Comparison of ENCODE assay signal across 8 cellular contexts in the genomic region with DNA sequence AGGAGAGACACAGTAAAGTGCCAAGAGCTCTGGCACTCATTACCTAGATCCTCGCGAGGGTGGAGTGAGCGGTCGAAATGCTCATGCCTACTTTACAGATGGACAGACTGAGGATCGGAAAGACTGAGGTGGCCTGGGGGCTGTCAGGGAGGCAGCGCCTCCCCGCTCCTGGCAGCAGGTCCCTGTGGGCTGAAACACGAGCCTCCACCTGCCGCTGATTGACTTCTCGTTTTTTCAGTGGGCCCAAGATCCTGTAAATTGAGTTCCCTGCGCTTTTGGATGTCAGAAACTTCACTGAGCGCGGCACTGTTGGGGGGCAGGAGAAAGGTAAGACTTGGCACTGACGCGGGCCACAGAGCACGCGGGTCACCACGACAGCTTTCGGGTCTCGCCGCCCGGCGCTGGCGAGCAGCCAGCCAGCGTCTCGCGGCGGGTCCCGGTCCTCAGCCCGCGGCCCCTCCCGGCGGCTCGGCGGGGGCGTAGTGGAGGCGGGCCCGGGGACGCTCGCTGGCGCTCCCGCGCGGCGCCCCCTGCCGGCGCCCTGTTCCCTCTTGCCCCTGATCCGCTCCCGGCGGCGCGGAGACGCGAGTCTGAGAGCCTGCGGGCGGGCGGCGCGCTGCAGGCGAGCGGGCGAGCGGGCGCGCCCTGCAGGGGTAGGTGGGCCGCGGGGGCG. TPM values are rescaled to one million over a fixed set of nuclear protein-coding genes. Genes with fewer than 3 reads are reported as not detected.
A peak's percentile ranks its signal among the peaks of the same experiment; 100 is the strongest.
DNase-seq lines count a peak whose midpoint lies in the region; ATAC-seq and TF ChIP-seq lines count a peak whose summit lies in the region.

No MANE protein-coding gene starts in this region.

- peak; percentile 88 for DNase-seq in AG08395 (ENCODE audit: low spot score)
- peak; percentile 75 for DNase-seq in HT1080 (ENCODE audit: low read depth)
- DNase-seq in NOMO-1 (lab: John Stamatoyannopoulos, UW; ENCODE audit: unreplicated experiment in 2 of 2): peak; percentile 60 to 80
- peak; percentile 81 for DNase-seq in activated T-cell treated with anti-CD3 and anti-CD28 coated beads, Interleukin-2, amount 50 U/mL, for 1 hour
- no peak for DNase-seq in esophagus muscularis mucosa (ENCODE audit: extremely low spot score)
- DNase-seq in naive thymus-derived CD8-positive, alpha-beta T cell: peak; percentile 61 to 85 (median 74)

- intact Hi-C loops in esophagus muscularis mucosa (cut with DNase I): no loop called here

- no peak overlapping the region for H3K27ac ChIP-seq in esophagus muscularis mucosa (replicated peaks in 1 of 4)

- peak overlapping the region in 7 of 10 donors; percentile 15 to 66 (median 48) for H3K27ac Mint-ChIP-seq in naive thymus-derived CD8-positive, alpha-beta T cell
- no peak overlapping the region for H3K27ac Mint-ChIP-seq in stimulated activated memory B cell treated with anti-CD40 and anti-IgM and Interleukin-4, amounts not matched to agents 10 μg/mL and 1 μg/mL and 100 μg/mL, for 72 hours

- H3K36me3 Mint-ChIP-seq in naive thymus-derived CD8-positive, alpha-beta T cell: no peaks in the 10 kb centered on the region
- H3K36me3 Mint-ChIP-seq in stimulated activated memory B cell treated with anti-CD40 and anti-IgM and Interleukin-4, amounts not matched to agents 10 μg/mL and 1 μg/mL and 100 μg/mL, for 72 hours: no peaks in the 10 kb centered on the region

- WGBS in esophagus muscularis mucosa: 19% methylated on average over 9 of the region's 68 CpGs

- peak overlapping the region; percentile 60 to 72 (median 64) for H3K4me3 ChIP-seq in esophagus muscularis mucosa

- TF ChIP-seq CTCF in esophagus muscularis mucosa (IDR thresholded peaks at IDR 0.05): peak; percentile 24 to 50 (median 30)

- POLR2A ChIA-PET in naive thymus-derived CD8-positive, alpha-beta T cell (lab: Charles Lee): interaction anchor here (1.7 kb wide), 1 partner anchor 230 kb away, joined by 5 read pairs; no protein-coding TSS in a partner anchor

- H3K4me3 Mint-ChIP-seq in naive thymus-derived CD8-positive, alpha-beta T cell: peak overlapping the region; percentile 80 to 92 (median 86)
- H3K4me3 Mint-ChIP-seq in stimulated activated memory B cell treated with anti-CD40 and anti-IgM and Interleukin-4, amounts not matched to agents 10 μg/mL and 1 μg/mL and 100 μg/mL, for 72 hours: peak overlapping the region; percentile 82

- peaks cover 4 to 19% (median 16%) of the 10 kb centered on the region in 4 donors for H3K4me1 ChIP-seq in esophagus muscularis mucosa

- peaks cover 0 to 66% (median 13%) of the 10 kb centered on the region in 4 donors for H3K27me3 ChIP-seq in esophagus muscularis mucosa

- no peaks in the 10 kb centered on the region for H3K36me3 ChIP-seq in esophagus muscularis mucosa

- TF ChIP-seq EP300 in esophagus muscularis mucosa (IDR thresholded peaks at IDR 0.05): no peak

- peaks cover 17 to 26% (median 22%) of the 10 kb centered on the region in 4 donors for H3K4me1 Mint-ChIP-seq in naive thymus-derived CD8-positive, alpha-beta T cell
- H3K4me1 Mint-ChIP-seq in stimulated activated memory B cell treated with anti-CD40 and anti-IgM and Interleukin-4, amounts not matched to agents 10 μg/mL and 1 μg/mL and 100 μg/mL, for 72 hours: peaks cover 26% of the 10 kb centered on the region

- peak; percentile 67 for ATAC-seq in GM19025 (IDR thresholded peaks at IDR 0.05; ENCODE audit: low read depth, unreplicated experiment)
- peak; percentile 91 to 92 for ATAC-seq in naive thymus-derived CD8-positive, alpha-beta T cell
- peak; percentile 94 for ATAC-seq in stimulated activated memory B cell treated with anti-CD40 and anti-IgM and Interleukin-4, amounts not matched to agents 10 μg/mL and 1 μg/mL and 100 μg/mL, for 72 hours

- H3K9me3 Mint-ChIP-seq in naive thymus-derived CD8-positive, alpha-beta T cell: no peaks in the 10 kb centered on the region
- no peaks in the 10 kb centered on the region for H3K9me3 Mint-ChIP-seq in stimulated activated memory B cell treated with anti-CD40 and anti-IgM and Interleukin-4, amounts not matched to agents 10 μg/mL and 1 μg/mL and 100 μg/mL, for 72 hours

- peaks cover 17 to 67% (median 28%) of the 10 kb centered on the region in 5 donors for H3K27me3 Mint-ChIP-seq in naive thymus-derived CD8-positive, alpha-beta T cell
- peaks cover 71% of the 10 kb centered on the region for H3K27me3 Mint-ChIP-seq in stimulated activated memory B cell treated with anti-CD40 and anti-IgM and Interleukin-4, amounts not matched to agents 10 μg/mL and 1 μg/mL and 100 μg/mL, for 72 hours

- no peak for TF ChIP-seq POLR2A in esophagus muscularis mucosa (IDR thresholded peaks at IDR 0.05; ENCODE audit: low read depth)

- no peaks in the 10 kb centered on the region for H3K9me3 ChIP-seq in esophagus muscularis mucosa

RNA-seq across cellular contexts. Expression of a gene that starts 0.6 kb away (rescaled TPM):
- total RNA-seq in HT1080 (2014; rRNA removed; shearing (Covaris generic)): 2.7 and 3.3 TPM in 2 replicates
- polyA plus RNA-seq in HT1080 (2015; cell fraction: cytosol; rRNA removed): 1.4 and 1.5 TPM in 2 replicates
- polyA plus RNA-seq in HT1080 (2015; cell fraction: nucleus; rRNA removed): 5.8 and 6.2 TPM in 2 replicates
- under 1 TPM; 0.26 to 0.42 (median 0.31) TPM for total RNA-seq in esophagus muscularis mucosa
- total RNA-seq in naive thymus-derived CD8-positive, alpha-beta T cell: 1 to 10 TPM; 1.1 to 1.8 TPM
- polyA plus RNA-seq in naive thymus-derived CD8-positive, alpha-beta T cell: under 1 TPM; 0.07 to 0.42 (median 0.22) TPM
